ENCODE assay signal across 8 cellular contexts in the genomic region with DNA sequence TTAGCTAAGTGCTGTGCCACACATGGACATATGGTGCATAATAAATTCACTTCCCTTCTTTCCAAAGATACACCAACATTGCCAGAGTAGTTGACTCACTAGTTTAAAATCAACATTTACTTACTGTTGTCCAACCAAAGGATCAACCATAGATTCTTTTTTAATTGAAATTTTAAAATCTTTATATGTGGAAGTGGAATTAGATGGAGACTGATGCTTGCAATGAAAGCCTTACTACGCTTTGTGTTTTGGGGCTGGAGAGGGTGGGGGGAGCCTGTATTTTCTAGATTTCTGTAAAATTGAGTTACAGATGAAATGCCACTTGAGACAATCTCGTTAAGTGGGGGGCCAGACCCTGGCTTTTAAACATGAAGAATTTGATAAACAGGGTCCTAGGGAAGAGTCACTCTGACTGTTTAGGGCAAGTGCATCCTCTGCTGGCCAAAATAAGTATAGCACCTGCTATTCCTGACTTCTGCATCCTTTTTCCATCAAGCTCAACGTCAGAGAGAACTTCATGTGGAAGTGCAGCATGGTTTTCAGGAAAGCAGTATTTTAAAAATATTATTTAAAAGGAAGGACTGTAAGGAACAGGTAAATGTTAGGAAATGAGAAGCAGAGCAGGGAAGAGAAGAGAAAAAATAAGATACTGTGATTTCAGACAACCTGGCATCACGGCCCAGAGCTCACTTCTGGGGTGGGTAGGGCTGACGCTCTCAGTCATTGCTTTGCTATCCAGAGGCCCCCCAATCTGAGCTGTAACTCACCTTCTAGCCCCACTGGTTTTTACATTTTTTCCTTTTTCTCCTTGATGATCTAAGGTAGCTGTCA.
DNase-seq lines count a peak whose midpoint lies in the region; ATAC-seq, FAIRE-seq and TF ChIP-seq lines count a peak whose summit lies in the region.

No MANE protein-coding gene starts in this region.

- CTCF ChIA-PET in HepG2 (lab: Yijun Ruan, JAX; ENCODE audit: low intra/inter-chr PET ratio, low total read pairs) = interaction anchor here (0.9 to 3.2 kb wide), 3 partner anchors 152 to 252 kb away, joined by 3 to 61 read pairs (median 4); no protein-coding TSS in a partner anchor

- POLR2A ChIA-PET in HepG2 (lab: Yijun Ruan, JAX) = no interaction called here

- no peak overlapping the region for H3K9ac ChIP-seq in HepG2 (ENCODE audit: insufficient read depth, low read depth, low read length)

- H3K36me3 Mint-ChIP-seq in T-helper 2 cell treated with Interferon-gamma antibody and Interleukin-4, amounts not matched to agents 5 μg/mL and 100 μg/mL, for 36 hours (ENCODE audit: low read depth) = no peaks in the 10 kb centered on the region

- peak; percentile 87 for TF ChIP-seq CTCF in HepG2 (CRISPR knock-in tag; IDR thresholded peaks at IDR 0.05)

- H3K27ac Mint-ChIP-seq in T-helper 2 cell treated with Interferon-gamma antibody and Interleukin-4, amounts not matched to agents 5 μg/mL and 100 μg/mL, for 36 hours = no peak overlapping the region

- 59% methylated on average over 5 of the region's 5 CpGs for WGBS in HepG2 (ENCODE audit: low lambda C conversion rate)

- H3K27ac ChIP-seq in HepG2 (ENCODE audit: extremely low read length, insufficient read depth, low read length) = no peak overlapping the region

- peak; percentile 56 for ATAC-seq in HepG2
- ATAC-seq in GM19023 (IDR thresholded peaks at IDR 0.05; ENCODE audit: unreplicated experiment) = no peak

- H3K79me2 ChIP-seq in HepG2 (ENCODE audit: insufficient read depth, low read length) = no peaks in the 10 kb centered on the region

- peaks cover 0 to 4% of the 10 kb centered on the region in 2 experiments; a peak in 2 of 5 replicates for H3K27me3 ChIP-seq in HepG2 (ENCODE audit: control insufficient read depth in 1 of 2, insufficient read depth in 2 of 2, low read length in 2 of 2)

- H3K4me3 Mint-ChIP-seq in T-helper 2 cell treated with Interferon-gamma antibody and Interleukin-4, amounts not matched to agents 5 μg/mL and 100 μg/mL, for 36 hours = no peak overlapping the region

- in situ Hi-C loops in HepG2 (cut with HindIII; ENCODE audit: extremely low pct_ligation_motif_present, low pct_unique_long_range_greater_than_20kb) = loop anchor here (5.0 kb wide), 1 partner anchor 236 kb away; no protein-coding TSS in a partner anchor

- no peaks in the 10 kb centered on the region for H3K9me3 Mint-ChIP-seq in T-helper 2 cell treated with Interferon-gamma antibody and Interleukin-4, amounts not matched to agents 5 μg/mL and 100 μg/mL, for 36 hours

- peak; percentile 80 for TF ChIP-seq RAD21 in HepG2 (CRISPR knock-in tag; IDR thresholded peaks at IDR 0.05)

- H3K4me2 ChIP-seq in HepG2 (ENCODE audit: low read depth, low read length) = no peak overlapping the region

- no peaks in the 10 kb centered on the region for H3K27me3 Mint-ChIP-seq in T-helper 2 cell treated with Interferon-gamma antibody and Interleukin-4, amounts not matched to agents 5 μg/mL and 100 μg/mL, for 36 hours (ENCODE audit: low read depth)

- intact Hi-C loops in HepG2 (cut with micrococcal nuclease; ENCODE audit: unreplicated experiment) = loop anchor here (1.0 kb wide), 3 partner anchors 152 to 338 kb away; no protein-coding TSS in a partner anchor

- H3K36me3 ChIP-seq in HepG2 (replicated peaks in 1 of 2; ENCODE audit: control insufficient read depth in 1 of 2, insufficient read depth in 2 of 2, low read length in 2 of 2) = no peaks in the 10 kb centered on the region

- H2AFZ ChIP-seq in HepG2 (ENCODE audit: low read length) = no peak overlapping the region

- no TSS peak for BruUV-seq in HepG2 (replicated peaks; lab: Mats Ljungman, UMichigan)

- peak; percentile 38 for DNase-seq in activated T-cell treated with anti-CD3 and anti-CD28 coated beads for 1 hour (ENCODE audit: low read depth)
- no peak for DNase-seq in activated T-cell treated with anti-CD3 and anti-CD28 coated beads, Interleukin-2, amount 50 U/mL, for 1 hour
- DNase-seq in NCI-H1436 treated with DMSO at 0.1 percent for 48 hours (lab: John Stamatoyannopoulos, UW) = peak; percentile 22
- DNase-seq in T-helper 2 cell treated with Interferon-gamma antibody and Interleukin-4, amounts not matched to agents 5 μg/mL and 100 μg/mL, for 36 hours (ENCODE audit: low spot score) = peak; percentile 24
- DNase-seq in cerebellum (ENCODE audit: low spot score) = peak; percentile 72
- DNase-seq in HepG2 (ENCODE audit: low spot score) = peak; percentile 43
- peak; percentile 27 for DNase-seq in stimulated activated CD8-positive, alpha-beta memory T cell treated with anti-CD3 and anti-CD28 coated beads, Interleukin-12 subunit alpha, Interleukin-12 subunit beta, amount 100 ng/mL, for 1 hour (ENCODE audit: low read depth)

- FAIRE-seq in HepG2 (lab: Jason Lieb, UNC) = peak; percentile 70

- no peaks in the 10 kb centered on the region for H3K9me3 ChIP-seq in HepG2 (ENCODE audit: low read length)

- no peak overlapping the region for H3K4me3 ChIP-seq in HepG2 (replicated peaks in 1 of 3; ENCODE audit: insufficient read depth in 1 of 3, low read depth in 2 of 3, low read length in 3 of 3)

- H4K20me1 ChIP-seq in HepG2 (ENCODE audit: insufficient read depth, low read length) = no peaks in the 10 kb centered on the region

- TF ChIP-seq EP300 in HepG2 (IDR thresholded peaks at IDR 0.05; ENCODE audit: low read depth in 2 of 2, low read length in 2 of 2) = no peak
- TF ChIP-seq EP300 in HepG2 (CRISPR knock-in tag; IDR thresholded peaks at IDR 0.05; ENCODE audit: borderline replicate concordance) = no peak

- H3K4me1 Mint-ChIP-seq in T-helper 2 cell treated with Interferon-gamma antibody and Interleukin-4, amounts not matched to agents 5 μg/mL and 100 μg/mL, for 36 hours (ENCODE audit: low read depth) = no peaks in the 10 kb centered on the region

- H3K4me1 ChIP-seq in HepG2 (ENCODE audit: insufficient read depth, low read length) = peaks cover 18% of the 10 kb centered on the region

- TF ChIP-seq POLR2A in HepG2 (IDR thresholded peaks at IDR 0.05; ENCODE audit: insufficient read depth in 1 of 2, low read depth in 2 of 2, low read length in 2 of 2) = no peak

TF ChIP-seq in HepG2, 621 proteins besides CTCF, POLR2A, EP300 and RAD21:
- TF ChIP-seq ZNF776 (CRISPR knock-in tag; IDR thresholded peaks at IDR 0.05) (no peak), CEBPG (CRISPR knock-in tag; IDR thresholded peaks at IDR 0.05) (no peak), SMC3 (IDR thresholded peaks at IDR 0.05; ENCODE audit: low read length) (peak; percentile 97), ZNF143 (CRISPR knock-in tag; IDR thresholded peaks at IDR 0.05) (no peak), STAG1 (CRISPR knock-in tag; IDR thresholded peaks at IDR 0.05) (peak; percentile 93), ZNF615 (CRISPR knock-in tag; IDR thresholded peaks at IDR 0.05; ENCODE audit: borderline replicate concordance) (no peak), GATAD2A (CRISPR knock-in tag; IDR thresholded peaks at IDR 0.05) (0 out of 2 replicates have a peak, but pooled peaks have one; percentile 17), XRCC5 (optimal IDR thresholded peaks at IDR 0.05; ENCODE audit: low read length) (peak; percentile 43), PLRG1 (conservative IDR thresholded peaks at IDR 0.05) (no peak), DNMT3B (CRISPR knock-in tag; conservative IDR thresholded peaks at IDR 0.05) (0 out of 2 replicates have a peak, but pooled peaks have one; percentile 31), FOSL2 (CRISPR knock-in tag; IDR thresholded peaks at IDR 0.05) (peak; percentile 58)
